In genomic region chrY:7358068-7358467, GRCh38 we compare ENCODE assay signal across 24 cellular contexts.
DNase-seq lines count a peak whose midpoint lies in the region; ATAC-seq and TF ChIP-seq lines count a peak whose summit lies in the region.
"Had no signal": no experiment of that assay in that cellular context is flagged by ENCODE, and none has a peak within 500 bp of the region (broad histone marks: within the 10 kb centered on the region; RNA-seq: fewer than 3 reads in every experiment).

No MANE protein-coding gene starts in this region.

- H3K27ac ChIP-seq in CD8-positive, alpha-beta T cell (ENCODE audit: low read depth, low read length), result no peak overlapping the region
- peak overlapping the region; percentile 12 for H3K27ac ChIP-seq in RWPE2 (ENCODE audit: poor library complexity, severe bottlenecking)
- H3K27ac ChIP-seq: 22Rv1; BLaER1 treated with 17β-estradiol and CSF1 and Interleukin-3, amounts not matched to agents 10 nM and 100 nM; RWPE1; SJCRH30 had no signal

- H3K4me1 ChIP-seq in CD8-positive, alpha-beta T cell (ENCODE audit: insufficient read depth, low read length), result no peaks in the 10 kb centered on the region
- no peaks in the 10 kb centered on the region for H3K4me1 ChIP-seq in RWPE2 (ENCODE audit: insufficient read depth, poor library complexity, severe bottlenecking)
- no peaks in the 10 kb centered on the region for H3K4me1 ChIP-seq in HAP-1
- H3K4me1 ChIP-seq: BLaER1 treated with 17β-estradiol and CSF1 and Interleukin-3, amounts not matched to agents 10 nM and 100 nM; SJCRH30 had no signal

- DNase-seq in NCI-H2171 treated with DMSO at 0.1 percent for 48 hours (lab: John Stamatoyannopoulos, UW) (peak; percentile 51), NCI-H2171 (lab: John Stamatoyannopoulos, UW) (no peak), RWPE2 (ENCODE audit: low spot score) (no peak), glutamatergic neuron (no peak), HAP-1 (ENCODE audit: low spot score in 2 of 2) (no peak), sciatic nerve (ENCODE audit: low spot score) (no peak)
- DNase-seq in CD8-positive, alpha-beta T cell, result no peak
- DNase-seq: ACHN; Calu3; CD8-positive, alpha-beta memory T cell; DMS153; HFFc6; KG1; NCI-H1092 treated with DMSO at 0.1 percent for 48 hours; NCI-H1436 treated with DMSO at 0.1 percent for 48 hours; NCI-H1930; NCI-H226; NCI-H510A treated with DMSO at 0.1 percent for 48 hours; NCI-H748 treated with DMSO at 0.1 percent for 48 hours; SJCRH30 had no signal

- H3K4me1 Mint-ChIP-seq in CD8-positive, alpha-beta T cell (ENCODE audit: low read depth), result peaks cover 10% of the 10 kb centered on the region
- H3K4me1 Mint-ChIP-seq in glutamatergic neuron (ENCODE audit: low read depth, unreplicated experiment), result peaks cover 6% of the 10 kb centered on the region

- intact Hi-C loops in CD8-positive, alpha-beta T cell (cut with DNase I, micrococcal nuclease), result no loop called here
- intact Hi-C loops in sciatic nerve (cut with DNase I), result no loop called here

- no peaks in the 10 kb centered on the region for H3K9me3 Mint-ChIP-seq in CD8-positive, alpha-beta T cell
- H3K9me3 Mint-ChIP-seq in glutamatergic neuron (ENCODE audit: unreplicated experiment), result no peaks in the 10 kb centered on the region
- H3K9me3 Mint-ChIP-seq: CD8-positive, alpha-beta memory T cell; HFFc6 had no signal

- no peaks in the 10 kb centered on the region for H3K9me3 ChIP-seq in CD8-positive, alpha-beta T cell (ENCODE audit: low read length)
- H3K9me3 ChIP-seq in RWPE2 (ENCODE audit: severe bottlenecking), result no peaks in the 10 kb centered on the region
- no peaks in the 10 kb centered on the region for H3K9me3 ChIP-seq in HAP-1
- H3K9me3 ChIP-seq: BLaER1 treated with 17β-estradiol and CSF1 and Interleukin-3, amounts not matched to agents 10 nM and 100 nM; SJCRH30 had no signal

- peaks cover 72% of the 10 kb centered on the region for H3K36me3 Mint-ChIP-seq in CD8-positive, alpha-beta T cell
- no peaks in the 10 kb centered on the region for H3K36me3 Mint-ChIP-seq in glutamatergic neuron (ENCODE audit: unreplicated experiment)

- no peaks in the 10 kb centered on the region for H3K27me3 ChIP-seq in CD8-positive, alpha-beta T cell (ENCODE audit: insufficient read depth, low read length)
- H3K27me3 ChIP-seq in RWPE2 (ENCODE audit: insufficient read depth, poor library complexity, severe bottlenecking) (no peaks in the 10 kb centered on the region), HAP-1 (ENCODE audit: low read depth) (no peaks in the 10 kb centered on the region)
- H3K27me3 ChIP-seq: BLaER1 treated with 17β-estradiol and CSF1 and Interleukin-3, amounts not matched to agents 10 nM and 100 nM; SJCRH30 had no signal

- CTCF ChIA-PET in CD8-positive, alpha-beta T cell (lab: Charles Lee), result no interaction called here

- no peak for ATAC-seq in CD8-positive, alpha-beta T cell
- ATAC-seq in RWPE2 (ENCODE audit: low read depth) (no peak), sciatic nerve (no peak), HG03439 (IDR thresholded peaks at IDR 0.05; ENCODE audit: unreplicated experiment) (no peak)

- POLR2A ChIA-PET in CD8-positive, alpha-beta T cell (lab: Charles Lee), result no interaction called here

- no peaks in the 10 kb centered on the region for H3K27me3 Mint-ChIP-seq in CD8-positive, alpha-beta T cell (ENCODE audit: low read depth)
- H3K27me3 Mint-ChIP-seq in glutamatergic neuron (ENCODE audit: unreplicated experiment), result peaks cover 3% of the 10 kb centered on the region
- H3K27me3 Mint-ChIP-seq: CD8-positive, alpha-beta memory T cell had no signal

- no peak overlapping the region for H3K4me3 Mint-ChIP-seq in CD8-positive, alpha-beta T cell
- H3K4me3 Mint-ChIP-seq in glutamatergic neuron (ENCODE audit: unreplicated experiment), result no peak overlapping the region
- H3K4me3 Mint-ChIP-seq: CD8-positive, alpha-beta memory T cell; HFFc6 had no signal

- TF ChIP-seq CTCF in CD8-positive, alpha-beta T cell (IDR thresholded peaks at IDR 0.05), result no peak
- TF ChIP-seq CTCF in RWPE2 (IDR thresholded peaks at IDR 0.05; ENCODE audit: poor library complexity, severe bottlenecking), result no peak
- TF ChIP-seq CTCF in glutamatergic neuron (IDR thresholded peaks at IDR 0.05; ENCODE audit: partially characterized antibody, unreplicated experiment), result no peak

- peak overlapping the region; percentile 67 for H3K27ac Mint-ChIP-seq in CD8-positive, alpha-beta T cell
- peak overlapping the region; percentile 28 for H3K27ac Mint-ChIP-seq in glutamatergic neuron (ENCODE audit: unreplicated experiment)
- H3K27ac Mint-ChIP-seq: HFFc6 had no signal

- H3K4me3 ChIP-seq in CD8-positive, alpha-beta T cell (ENCODE audit: low read depth, low read length), result no peak overlapping the region
- H3K4me3 ChIP-seq in RWPE2 (ENCODE audit: severe bottlenecking) (no peak overlapping the region), HAP-1 (no peak overlapping the region)
- H3K4me3 ChIP-seq: BLaER1 treated with 17β-estradiol and CSF1 and Interleukin-3, amounts not matched to agents 10 nM and 100 nM; SJCRH30 had no signal

- peaks cover 11% of the 10 kb centered on the region for H3K36me3 ChIP-seq in CD8-positive, alpha-beta T cell (ENCODE audit: insufficient read depth, low read length)
- H3K36me3 ChIP-seq in RWPE2 (ENCODE audit: low read depth) (peaks cover 95% of the 10 kb centered on the region), HAP-1 (replicated peaks) (no peaks in the 10 kb centered on the region)
- H3K36me3 ChIP-seq: BLaER1 treated with 17β-estradiol and CSF1 and Interleukin-3, amounts not matched to agents 10 nM and 100 nM; SJCRH30 had no signal

- in situ Hi-C loops in HAP-1 (cut with MboI; ENCODE audit: low sequenced_read_pairs), result no loop called here
